ENCODE assay signal across 42 cellular contexts in the genomic region with DNA sequence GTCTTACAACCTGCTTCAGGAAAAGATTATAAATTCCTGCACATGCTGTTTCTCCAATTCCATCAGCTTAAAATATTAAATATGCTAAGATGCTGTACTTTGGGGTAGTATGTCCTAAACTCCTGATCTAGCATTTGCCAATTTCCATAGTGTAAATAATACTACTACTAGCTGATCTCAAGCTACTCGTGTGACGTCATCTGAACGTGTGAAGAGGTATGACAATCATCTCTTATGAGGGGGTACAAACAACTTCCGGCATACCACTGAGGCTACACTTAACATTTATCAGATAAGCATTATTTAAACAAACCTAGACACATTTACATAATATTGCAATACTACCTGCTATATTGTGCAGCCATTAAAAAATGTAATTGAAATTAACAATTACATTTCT. TPM values are rescaled to one million over a fixed set of nuclear protein-coding genes. Genes with fewer than 3 reads are reported as not detected.
"Had no signal": no experiment of that assay in that cellular context is flagged by ENCODE, and none has a peak within 500 bp of the region (broad histone marks: within the 10 kb centered on the region; RNA-seq: fewer than 3 reads in every experiment).

No MANE protein-coding gene starts in this region.

- H3K36me3 ChIP-seq: adrenal gland, ascending aorta, brain microvascular endothelial cell, breast epithelium, cardiac muscle cell had no signal

- H3K9me3 Mint-ChIP-seq: activated naive CD4-positive, alpha-beta T cell treated with anti-CD3 and anti-CD28 coated beads for 36 hours; activated naive CD4-positive, alpha-beta T cell treated with anti-CD3 and anti-CD28 coated beads, Interleukin-2, amount 10 ng/mL, durations not matched to agents 7 days and 5 days; activated naive CD4-positive, alpha-beta T cell treated with anti-CD3 and anti-CD28 coated beads, Interleukin-2, amount 50 U/mL, for 24 hours; activated naive CD4-positive, alpha-beta T cell treated with anti-CD3 and anti-CD28 coated beads, Interleukin-2, amount 50 U/mL, for 72 hours; activated naive CD8-positive, alpha-beta T cell treated with anti-CD3 and anti-CD28 coated beads for 36 hours; activated naive CD8-positive, alpha-beta T cell treated with anti-CD3 and anti-CD28 coated beads, Interleukin-2, amount 10 ng/mL, durations not matched to agents 7 days and 5 days; activated naive CD8-positive, alpha-beta T cell treated with anti-CD3 and anti-CD28 coated beads, Interleukin-2, amount 50 U/mL, for 24 hours; activated T-cell treated with anti-CD3 and anti-CD28 coated beads, Interleukin-2, amount 50 U/mL, for 24 hours; activated T-cell treated with anti-CD3 and anti-CD28 coated beads, Interleukin-2, amount 50 U/mL, for 4 hours; activated T-cell treated with anti-CD3 and anti-CD28 coated beads, Interleukin-2, amount 50 U/mL, for 72 hours; activated T-helper 1 cell treated with anti-CD3 and anti-CD28 coated beads, Interleukin-12 subunit alpha, Interleukin-12 subunit beta, Interleukin-2, Interleukin-4 antibody, amounts not matched to agents 30 ng/mL and 10 ng/mL and 1 ng/mL, durations not matched to agents 14 hours and 24 hours and 36 hours; activated T-helper 17 cell treated with anti-CD3 and anti-CD28 coated beads, Interleukin-2, amount 50 U/mL, for 72 hours; activated T-helper 2 cell treated with anti-CD3 and anti-CD28 coated beads, Interferon-gamma antibody, Interleukin-2, Interleukin-4, amounts not matched to agents 10 μg/mL and 5 μg/mL and 100 μg/mL, durations not matched to agents 14 hours and 24 hours and 36 hours; brain; central memory CD8-positive, alpha-beta T cell had no signal

- H3K9me3 ChIP-seq: adrenal gland, ascending aorta, body of pancreas, breast epithelium had no signal

- H3K36me3 Mint-ChIP-seq: activated naive CD4-positive, alpha-beta T cell treated with anti-CD3 and anti-CD28 coated beads, Interleukin-2, amount 10 ng/mL, durations not matched to agents 7 days and 5 days; activated naive CD4-positive, alpha-beta T cell treated with anti-CD3 and anti-CD28 coated beads, Interleukin-2, amount 50 U/mL, for 24 hours; activated naive CD4-positive, alpha-beta T cell treated with anti-CD3 and anti-CD28 coated beads, Interleukin-2, amount 50 U/mL, for 72 hours; activated naive CD8-positive, alpha-beta T cell; activated naive CD8-positive, alpha-beta T cell treated with anti-CD3 and anti-CD28 coated beads for 36 hours; activated naive CD8-positive, alpha-beta T cell treated with anti-CD3 and anti-CD28 coated beads, Interleukin-2, amount 10 ng/mL, durations not matched to agents 7 days and 5 days; brain had no signal

- H3K27me3 Mint-ChIP-seq: activated naive CD4-positive, alpha-beta T cell treated with anti-CD3 and anti-CD28 coated beads, Interleukin-2, amount 10 ng/mL, durations not matched to agents 7 days and 5 days; brain had no signal

- H3K27me3 ChIP-seq: adrenal gland, ascending aorta, body of pancreas, brain microvascular endothelial cell, breast epithelium, cardiac muscle cell had no signal

- H3K27ac Mint-ChIP-seq: activated naive CD4-positive, alpha-beta T cell treated with anti-CD3 and anti-CD28 coated beads for 36 hours; activated naive CD4-positive, alpha-beta T cell treated with anti-CD3 and anti-CD28 coated beads, Interleukin-2, amount 10 ng/mL, durations not matched to agents 7 days and 5 days; activated naive CD4-positive, alpha-beta T cell treated with anti-CD3 and anti-CD28 coated beads, Interleukin-2, amount 50 U/mL, for 24 hours; activated naive CD4-positive, alpha-beta T cell treated with anti-CD3 and anti-CD28 coated beads, Interleukin-2, amount 50 U/mL, for 72 hours; activated naive CD8-positive, alpha-beta T cell; activated naive CD8-positive, alpha-beta T cell treated with anti-CD3 and anti-CD28 coated beads for 36 hours; activated naive CD8-positive, alpha-beta T cell treated with anti-CD3 and anti-CD28 coated beads, Interleukin-2, amount 10 ng/mL, durations not matched to agents 7 days and 5 days; activated naive CD8-positive, alpha-beta T cell treated with anti-CD3 and anti-CD28 coated beads, Interleukin-2, amount 50 U/mL, for 24 hours; activated T-cell treated with anti-CD3 and anti-CD28 coated beads, Interleukin-2, amount 50 U/mL, for 24 hours; activated T-cell treated with anti-CD3 and anti-CD28 coated beads, Interleukin-2, amount 50 U/mL, for 72 hours; activated T-helper 1 cell treated with anti-CD3 and anti-CD28 coated beads, Interleukin-12 subunit alpha, Interleukin-12 subunit beta, Interleukin-2, Interleukin-4 antibody, amounts not matched to agents 30 ng/mL and 10 ng/mL and 1 ng/mL, durations not matched to agents 14 hours and 24 hours and 36 hours; activated T-helper 17 cell treated with anti-CD3 and anti-CD28 coated beads, Interleukin-2, amount 50 U/mL, for 72 hours; activated T-helper 2 cell treated with anti-CD3 and anti-CD28 coated beads, Interferon-gamma antibody, Interleukin-2, Interleukin-4, amounts not matched to agents 10 μg/mL and 5 μg/mL and 100 μg/mL, durations not matched to agents 14 hours and 24 hours and 36 hours; brain had no signal

- DNase-seq: activated effector memory CD4-positive, alpha-beta T cell treated with anti-CD3 and anti-CD28 coated beads, Interleukin-2, amount 50 U/mL, for 16 hours; activated effector memory CD4-positive, alpha-beta T cell treated with Interleukin-2 at 50 U/mL for 16 hours; activated gamma-delta T cell; activated gamma-delta T cell treated with Interleukin-2 at 50 U/mL for 16 hours; activated naive CD4-positive, alpha-beta T cell; activated naive CD4-positive, alpha-beta T cell treated with anti-CD3 and anti-CD28 coated beads for 36 hours; activated naive CD4-positive, alpha-beta T cell treated with anti-CD3 and anti-CD28 coated beads, Interleukin-2, amount 10 ng/mL, durations not matched to agents 7 days and 5 days; activated naive CD4-positive, alpha-beta T cell treated with anti-CD3 and anti-CD28 coated beads, Interleukin-2, amount 50 U/mL, for 16 hours; activated naive CD4-positive, alpha-beta T cell treated with Interleukin-2 at 50 U/mL for 16 hours; activated naive CD8-positive, alpha-beta T cell treated with anti-CD3 and anti-CD28 coated beads for 36 hours; activated naive CD8-positive, alpha-beta T cell treated with anti-CD3 and anti-CD28 coated beads, Interleukin-2, amount 10 ng/mL, durations not matched to agents 7 days and 5 days; activated naive CD8-positive, alpha-beta T cell treated with anti-CD3 and anti-CD28 coated beads, Interleukin-2, amount 50 U/mL, for 24 hours; activated T-cell treated with anti-CD3 and anti-CD28 coated beads, Interleukin-2, amount 50 U/mL, for 24 hours; activated T-cell treated with anti-CD3 and anti-CD28 coated beads, Interleukin-2, amount 50 U/mL, for 4 hours; activated T-cell treated with anti-CD3 and anti-CD28 coated beads, Interleukin-2, amount 50 U/mL, for 48 hours; activated T-cell treated with anti-CD3 and anti-CD28 coated beads, Interleukin-2, amount 50 U/mL, for 72 hours; adrenal gland; amniotic stem cell; amygdala; anterior cingulate cortex; aorta; body of pancreas; brain microvascular endothelial cell; caudate nucleus; central memory CD4-positive, alpha-beta T cell; cerebellar nuclear complex had no signal

- FAIRE-seq: astrocyte, bronchial epithelial cell had no signal

- H3K4me3 ChIP-seq: adrenal gland, ascending aorta, body of pancreas, breast epithelium, cardiac muscle cell had no signal

- ATAC-seq: activated naive CD4-positive, alpha-beta T cell treated with anti-CD3 and anti-CD28 coated beads, Interleukin-2, amount 50 U/mL, for 72 hours; activated naive CD8-positive, alpha-beta T cell treated with anti-CD3 and anti-CD28 coated beads, Interleukin-2, amount 50 U/mL, for 24 hours; activated T-cell treated with anti-CD3 and anti-CD28 coated beads, Interleukin-2, amount 50 U/mL, for 4 hours; activated T-cell treated with anti-CD3 and anti-CD28 coated beads, Interleukin-2, amount 50 U/mL, for 72 hours; activated T-helper 17 cell treated with anti-CD3 and anti-CD28 coated beads, Interleukin-2, amount 50 U/mL, for 72 hours; body of pancreas had no signal

- H3K4me1 Mint-ChIP-seq: activated naive CD4-positive, alpha-beta T cell treated with anti-CD3 and anti-CD28 coated beads, Interleukin-2, amount 10 ng/mL, durations not matched to agents 7 days and 5 days; activated naive CD4-positive, alpha-beta T cell treated with anti-CD3 and anti-CD28 coated beads, Interleukin-2, amount 50 U/mL, for 24 hours; activated naive CD8-positive, alpha-beta T cell treated with anti-CD3 and anti-CD28 coated beads for 36 hours; activated naive CD8-positive, alpha-beta T cell treated with anti-CD3 and anti-CD28 coated beads, Interleukin-2, amount 10 ng/mL, durations not matched to agents 7 days and 5 days; activated naive CD8-positive, alpha-beta T cell treated with anti-CD3 and anti-CD28 coated beads, Interleukin-2, amount 50 U/mL, for 24 hours; activated T-helper 17 cell treated with anti-CD3 and anti-CD28 coated beads, Interleukin-2, amount 50 U/mL, for 72 hours; central memory CD8-positive, alpha-beta T cell had no signal

- H3K4me1 ChIP-seq: adrenal gland, ascending aorta, body of pancreas, breast epithelium had no signal

- H3K4me3 Mint-ChIP-seq: activated naive CD4-positive, alpha-beta T cell treated with anti-CD3 and anti-CD28 coated beads for 36 hours; activated naive CD4-positive, alpha-beta T cell treated with anti-CD3 and anti-CD28 coated beads, Interleukin-2, amount 10 ng/mL, durations not matched to agents 7 days and 5 days; activated naive CD4-positive, alpha-beta T cell treated with anti-CD3 and anti-CD28 coated beads, Interleukin-2, amount 50 U/mL, for 24 hours; activated naive CD8-positive, alpha-beta T cell; activated naive CD8-positive, alpha-beta T cell treated with anti-CD3 and anti-CD28 coated beads for 36 hours; activated naive CD8-positive, alpha-beta T cell treated with anti-CD3 and anti-CD28 coated beads, Interleukin-2, amount 10 ng/mL, durations not matched to agents 7 days and 5 days; activated naive CD8-positive, alpha-beta T cell treated with anti-CD3 and anti-CD28 coated beads, Interleukin-2, amount 50 U/mL, for 24 hours; activated T-cell treated with anti-CD3 and anti-CD28 coated beads, Interleukin-2, amount 50 U/mL, for 24 hours; activated T-cell treated with anti-CD3 and anti-CD28 coated beads, Interleukin-2, amount 50 U/mL, for 4 hours; activated T-cell treated with anti-CD3 and anti-CD28 coated beads, Interleukin-2, amount 50 U/mL, for 72 hours; activated T-helper 1 cell treated with anti-CD3 and anti-CD28 coated beads, Interleukin-12 subunit alpha, Interleukin-12 subunit beta, Interleukin-2, Interleukin-4 antibody, amounts not matched to agents 30 ng/mL and 10 ng/mL and 1 ng/mL, durations not matched to agents 14 hours and 24 hours and 36 hours; activated T-helper 17 cell treated with anti-CD3 and anti-CD28 coated beads, Interleukin-2, amount 50 U/mL, for 72 hours; brain; central memory CD8-positive, alpha-beta T cell had no signal

- H3K27ac ChIP-seq: adrenal gland, ascending aorta, body of pancreas, brain microvascular endothelial cell, breast epithelium, cardiac muscle cell had no signal

RNA-seq across cellular contexts. Expression of gene APELA, which starts 52.4 kb away (rescaled TPM):
- total RNA-seq: activated naive CD4-positive, alpha-beta T cell treated with anti-CD3 and anti-CD28 coated beads for 36 hours; activated naive CD4-positive, alpha-beta T cell treated with anti-CD3 and anti-CD28 coated beads, Interleukin-2, amount 50 U/mL, for 72 hours; activated naive CD8-positive, alpha-beta T cell treated with anti-CD3 and anti-CD28 coated beads for 36 hours; activated naive CD8-positive, alpha-beta T cell treated with anti-CD3 and anti-CD28 coated beads, Interleukin-2, amount 10 ng/mL, durations not matched to agents 7 days and 5 days; activated T-cell treated with anti-CD3 and anti-CD28 coated beads, Interleukin-2, amount 50 U/mL, for 4 hours; activated T-cell treated with anti-CD3 and anti-CD28 coated beads, Interleukin-2, amount 50 U/mL, for 72 hours; activated T-helper 1 cell treated with anti-CD3 and anti-CD28 coated beads, Interleukin-12 subunit alpha, Interleukin-12 subunit beta, Interleukin-2, Interleukin-4 antibody, amounts not matched to agents 30 ng/mL and 10 ng/mL and 1 ng/mL, durations not matched to agents 14 hours and 24 hours and 36 hours; activated T-helper 17 cell treated with anti-CD3 and anti-CD28 coated beads, Interleukin-2, amount 50 U/mL, for 72 hours; activated T-helper 2 cell treated with anti-CD3 and anti-CD28 coated beads, Interferon-gamma antibody, Interleukin-2, Interleukin-4, amounts not matched to agents 10 μg/mL and 5 μg/mL and 100 μg/mL, durations not matched to agents 14 hours and 24 hours and 36 hours; adrenal gland; aorta; ascending aorta; body of pancreas; bronchial epithelial cell; cardiac septum; chondrocyte had no signal
- polyA plus RNA-seq: adipose tissue, adrenal gland, aorta had no signal
